In the genomic region with DNA sequence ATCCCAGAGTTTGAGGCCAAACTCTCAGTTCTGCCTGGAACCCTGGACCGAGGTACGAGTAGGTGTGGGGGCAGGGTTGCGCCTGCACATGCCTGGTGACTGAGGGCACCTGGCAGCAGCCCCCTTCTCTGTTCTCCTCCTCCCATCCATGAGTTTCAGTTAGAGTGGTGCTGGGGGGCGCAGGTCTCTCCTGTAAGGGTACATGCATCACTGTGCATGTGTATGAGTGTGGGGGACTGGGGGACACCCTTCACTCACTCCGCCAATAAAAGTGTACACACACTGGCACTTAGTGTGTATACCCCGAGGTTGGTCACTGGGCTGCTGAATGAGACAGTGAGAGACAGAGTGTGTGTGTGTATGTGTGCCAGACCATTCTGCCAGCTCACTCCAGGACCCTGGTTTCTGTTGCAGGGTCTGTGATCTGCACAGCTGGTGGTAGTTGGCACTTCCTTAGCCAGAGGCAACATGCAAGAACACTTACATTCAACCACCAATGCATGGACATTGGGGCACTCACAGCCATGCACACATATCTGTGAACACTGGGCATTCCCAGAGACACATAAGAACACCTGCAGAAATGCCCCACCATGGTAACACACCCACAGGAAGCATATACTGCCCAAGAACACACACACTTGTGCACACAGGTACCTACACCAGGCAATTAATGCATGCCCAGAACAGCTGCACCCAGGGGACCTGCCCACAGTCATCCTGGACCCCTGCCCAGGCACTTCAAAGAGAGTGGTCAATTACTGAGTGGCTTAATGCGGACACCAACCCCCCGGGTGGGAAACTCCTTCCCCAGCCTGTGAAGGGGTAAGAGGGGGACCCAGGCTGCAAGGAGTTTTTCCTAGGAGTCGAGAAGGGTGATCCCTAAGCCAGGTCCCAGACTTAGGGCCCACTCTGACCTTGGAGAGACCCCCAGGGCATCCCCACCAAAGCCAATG, we compare ENCODE assay signal across 9 cellular contexts. TPM values are rescaled to one million over a fixed set of nuclear protein-coding genes. Genes with fewer than 3 reads are reported as not detected.
DNase-seq lines count a peak whose midpoint lies in the region; ATAC-seq and TF ChIP-seq lines count a peak whose summit lies in the region.
"Had no signal": no experiment of that assay in that cellular context is flagged by ENCODE, and none has a peak within 500 bp of the region (broad histone marks: within the 10 kb centered on the region; RNA-seq: fewer than 3 reads in every experiment).

No MANE protein-coding gene starts in this region.

- peaks cover 22% of the 10 kb centered on the region for H3K4me1 Mint-ChIP-seq in T-helper 17 cell
- peaks cover 26% of the 10 kb centered on the region for H3K4me1 Mint-ChIP-seq in glutamatergic neuron (ENCODE audit: low read depth, unreplicated experiment)
- peaks cover 18% of the 10 kb centered on the region for H3K4me1 Mint-ChIP-seq in type B pancreatic cell (ENCODE audit: unreplicated experiment)

- no peak for TF ChIP-seq POLR2A in heart left ventricle (IDR thresholded peaks at IDR 0.05)

- H3K4me3 ChIP-seq in left ventricle myocardium inferior (peak overlapping the region; percentile 87), heart left ventricle (peak overlapping the region in 2 of 12 donors; percentile 79 to 84)

- no peak for DNase-seq in left ventricle myocardium inferior
- DNase-seq in heart left ventricle = no peak
- DNase-seq in T-helper 17 cell = no peak
- DNase-seq in glutamatergic neuron = no peak
- no peak for DNase-seq in type B pancreatic cell (ENCODE audit: extremely low spot score, unreplicated experiment)
- DNase-seq in AML-193 (lab: John Stamatoyannopoulos, UW) = no peak
- DNase-seq: esophagus squamous epithelium had no signal

- no peak for ATAC-seq in heart left ventricle
- no peak for ATAC-seq in T-helper 17 cell
- no peak for ATAC-seq in HG02885 (IDR thresholded peaks at IDR 0.05; ENCODE audit: poor library complexity, unreplicated experiment)
- no peak for ATAC-seq in GM21786 (IDR thresholded peaks at IDR 0.05; ENCODE audit: unreplicated experiment)

- no peaks in the 10 kb centered on the region for H3K9me3 ChIP-seq in left ventricle myocardium inferior (replicated peaks)
- H3K9me3 ChIP-seq in heart left ventricle = no peaks in the 10 kb centered on the region
- no peaks in the 10 kb centered on the region for H3K9me3 ChIP-seq in T-helper 17 cell (ENCODE audit: control insufficient read depth, low read length, poor library complexity, severe bottlenecking)
- H3K9me3 ChIP-seq: esophagus squamous epithelium had no signal

- H3K27ac Mint-ChIP-seq in T-helper 17 cell (no peak overlapping the region), glutamatergic neuron (ENCODE audit: unreplicated experiment) (peak overlapping the region; percentile 64), type B pancreatic cell (no peak overlapping the region)

- 66 to 68% (median 67%) methylated on average over 9 of the region's 9 CpGs for WGBS in heart left ventricle, 4 donors

- no peak for TF ChIP-seq CTCF in left ventricle myocardium inferior (IDR thresholded peaks at IDR 0.05; ENCODE audit: borderline replicate concordance)
- TF ChIP-seq CTCF in heart left ventricle (IDR thresholded peaks at IDR 0.05) = no peak
- TF ChIP-seq CTCF in glutamatergic neuron (IDR thresholded peaks at IDR 0.05; ENCODE audit: partially characterized antibody, unreplicated experiment) = no peak
- no peak for TF ChIP-seq CTCF in type B pancreatic cell (conservative IDR thresholded peaks at IDR 0.05)

- H3K36me3 Mint-ChIP-seq in T-helper 17 cell (ENCODE audit: low read depth) (peaks cover 5% of the 10 kb centered on the region), glutamatergic neuron (ENCODE audit: unreplicated experiment) (no peaks in the 10 kb centered on the region), type B pancreatic cell (no peaks in the 10 kb centered on the region)

- H3K4me1 ChIP-seq in left ventricle myocardium inferior = peaks cover 7% of the 10 kb centered on the region
- H3K4me1 ChIP-seq in heart left ventricle = peaks cover 0 to 9% (median 2%) of the 10 kb centered on the region in 12 donors

- H3K9me3 Mint-ChIP-seq in glutamatergic neuron (ENCODE audit: unreplicated experiment) (peaks cover 11% of the 10 kb centered on the region), type B pancreatic cell (no peaks in the 10 kb centered on the region)

- H3K27me3 Mint-ChIP-seq in T-helper 17 cell (peaks cover 25% of the 10 kb centered on the region), glutamatergic neuron (ENCODE audit: unreplicated experiment) (peaks cover 26% of the 10 kb centered on the region), type B pancreatic cell (peaks cover 63% of the 10 kb centered on the region)

- H3K36me3 ChIP-seq in left ventricle myocardium inferior = peaks cover 8% of the 10 kb centered on the region
- peaks cover 0 to 11% (median 0%) of the 10 kb centered on the region in 9 donors for H3K36me3 ChIP-seq in heart left ventricle
- H3K36me3 ChIP-seq: esophagus squamous epithelium had no signal

- H3K27me3 ChIP-seq in left ventricle myocardium inferior (ENCODE audit: low read depth) (peaks cover 38% of the 10 kb centered on the region), heart left ventricle (peaks cover 0 to 32% (median 14%) of the 10 kb centered on the region in 9 donors)

- H3K4me3 Mint-ChIP-seq in T-helper 17 cell (peak overlapping the region; percentile 68), glutamatergic neuron (ENCODE audit: unreplicated experiment) (peak overlapping the region; percentile 76), type B pancreatic cell (peak overlapping the region; percentile 75)

- H3K27ac ChIP-seq in left ventricle myocardium inferior (replicated peaks) (no peak overlapping the region), heart left ventricle (no peak overlapping the region)

- intact Hi-C loops in left ventricle myocardium inferior (cut with micrococcal nuclease) = no loop called here
- intact Hi-C loops in heart left ventricle (cut with DNase I) = loop anchor here in 7 of 10 donors (1.0 to 10.0 kb wide), 7 partner anchors 35 to 279 kb away; no protein-coding TSS in a partner anchor

RNA-seq across cellular contexts. Expression of gene NRXN2, which starts 1.2 kb away (rescaled TPM):
- total RNA-seq in left ventricle myocardium inferior = 0.71 TPM
- 1 to 10 TPM in 4 of 9 donors, under 1 TPM in 4, not detected in 1; 0.62 to 5.5 (median 1.3) TPM for total RNA-seq in heart left ventricle
- polyA plus RNA-seq in heart left ventricle = under 1 TPM; 0.42 to 0.65 TPM
- total RNA-seq in T-helper 17 cell = under 1 TPM; 0.21 to 0.32 TPM
- total RNA-seq in glutamatergic neuron (ENCODE audit: unreplicated experiment) = 50.4 TPM
- total RNA-seq in type B pancreatic cell (ENCODE audit: low replicate concordance) = 12.7 and 22.1 TPM in 2 replicates

RNA-seq across cellular contexts. Expression of gene RASGRP2, which starts 19.8 kb away (rescaled TPM):
- total RNA-seq in left ventricle myocardium inferior = 21.1 TPM
- 10 to 100 TPM; 22.2 to 34.0 (median 28.1) TPM for total RNA-seq in heart left ventricle
- polyA plus RNA-seq in heart left ventricle = 10 to 100 TPM; 16.2 to 78.9 TPM
- 100 to 1,000 TPM; 464 to 502 TPM for total RNA-seq in T-helper 17 cell
- 2.9 TPM for total RNA-seq in glutamatergic neuron (ENCODE audit: unreplicated experiment)
- total RNA-seq in type B pancreatic cell (ENCODE audit: low replicate concordance) = 3.0 and 11.7 TPM in 2 replicates

RNA-seq across cellular contexts. Expression of gene PYGM, which starts 35.6 kb away (rescaled TPM):
- total RNA-seq in left ventricle myocardium inferior (89.5 TPM), heart left ventricle (100 to 1,000 TPM in 4 of 9 donors, 10 to 100 TPM in 5; 51.6 to 167 (median 89.9) TPM), T-helper 17 cell (10 to 100 TPM; 11.8 to 27.1 TPM), glutamatergic neuron (ENCODE audit: unreplicated experiment) (5.5 TPM), type B pancreatic cell (ENCODE audit: low replicate concordance) (2.0 and 239 TPM in 2 replicates)
- 10 to 100 TPM; 10.3 to 71.8 TPM for polyA plus RNA-seq in heart left ventricle

RNA-seq across cellular contexts. Expression of gene SF1, which starts 54.2 kb away (rescaled TPM):
- total RNA-seq in left ventricle myocardium inferior (188 TPM), heart left ventricle (100 to 1,000 TPM; 103 to 349 (median 157) TPM), T-helper 17 cell (1,000 to 10,000 TPM; 1,476 to 1,622 TPM), glutamatergic neuron (ENCODE audit: unreplicated experiment) (415 TPM), type B pancreatic cell (ENCODE audit: low replicate concordance) (315 and 450 TPM in 2 replicates)
- 10 to 100 TPM; 59.2 to 65.5 TPM for polyA plus RNA-seq in heart left ventricle

Comparison
In these comparisons a context has a peak if more than half of its experiments do, and no peak if none do; other contexts are left out.
1. RNA of gene RASGRP2, which starts 19.8 kb away (total RNA-seq): 464 to 502 TPM in T-helper 17 cell; 22.2 to 34.0 TPM in heart left ventricle, 21.1 TPM in left ventricle myocardium inferior (single experiment), 3.0 to 11.7 TPM in type B pancreatic cell and 2.9 TPM in glutamatergic neuron (single experiment); every median in the first group is over 10 times any median in the second.
2. Peak in every context shown above with its lines, with median percentiles within 50 percentile points of each other: H3K4me3 Mint-ChIP-seq.